ENCODE assay signal across 8 cellular contexts in the genomic region with DNA sequence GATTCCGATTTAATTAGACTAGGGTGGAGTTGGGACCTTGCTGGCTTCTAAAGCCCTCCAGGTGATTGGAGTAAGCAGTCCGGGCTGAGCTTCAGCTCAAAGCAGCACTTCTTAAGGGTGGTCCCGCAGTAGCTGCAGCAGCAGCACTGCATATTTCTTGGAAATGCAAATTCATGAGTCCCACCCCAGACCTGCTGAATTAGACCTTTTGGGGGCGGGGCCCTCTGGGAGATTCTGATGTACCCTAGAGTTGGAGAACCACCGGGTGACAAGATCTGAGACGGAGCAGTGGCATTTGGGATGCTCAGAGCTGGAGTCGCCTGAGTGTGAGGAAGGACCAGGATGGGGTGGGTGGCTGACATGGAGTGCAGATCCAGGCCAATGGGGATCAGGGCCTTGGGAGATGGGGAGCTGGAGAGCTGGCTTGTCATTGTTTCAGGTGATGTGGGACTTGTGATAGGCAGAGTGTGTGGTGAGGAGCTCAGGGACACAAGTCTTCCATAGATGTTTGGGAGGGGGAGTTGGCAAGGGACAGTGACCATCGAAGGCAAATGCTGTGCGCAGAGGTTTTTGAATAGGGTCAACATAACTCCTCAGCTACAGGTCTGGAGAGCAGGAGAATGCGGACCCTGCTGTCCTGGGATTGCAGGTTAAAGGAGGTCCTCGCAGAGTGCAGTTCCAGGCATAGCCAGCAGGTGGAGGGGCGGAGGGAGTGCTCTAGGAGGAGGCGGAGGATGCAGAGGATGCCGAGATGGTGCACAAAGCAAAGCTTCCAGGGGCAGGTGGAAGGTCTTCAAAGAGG.
DNase-seq lines count a peak whose midpoint lies in the region; ATAC-seq and TF ChIP-seq lines count a peak whose summit lies in the region.

No MANE protein-coding gene starts in this region.

- no peaks in the 10 kb centered on the region for H3K9me3 Mint-ChIP-seq in activated CD8-positive, alpha-beta T cell treated with anti-CD3 and anti-CD28 coated beads for 36 hours
- H3K9me3 Mint-ChIP-seq in naive thymus-derived CD8-positive, alpha-beta T cell = peaks cover 0 to 7% (median 0%) of the 10 kb centered on the region in 9 donors

- H3K4me1 Mint-ChIP-seq in activated CD8-positive, alpha-beta T cell treated with anti-CD3 and anti-CD28 coated beads for 36 hours (ENCODE audit: low read depth) = no peaks in the 10 kb centered on the region
- H3K4me1 Mint-ChIP-seq in naive thymus-derived CD8-positive, alpha-beta T cell = no peaks in the 10 kb centered on the region

- H3K9me3 ChIP-seq in testis = no peaks in the 10 kb centered on the region

- H3K27me3 ChIP-seq in testis = no peaks in the 10 kb centered on the region

- no peak overlapping the region for H3K4me3 Mint-ChIP-seq in activated CD8-positive, alpha-beta T cell treated with anti-CD3 and anti-CD28 coated beads for 36 hours
- no peak overlapping the region for H3K4me3 Mint-ChIP-seq in naive thymus-derived CD8-positive, alpha-beta T cell

- WGBS in testis, 2 donors = 53 to 54% methylated on average over 13 to 14 of the region's 14 CpGs

- peaks cover 5% of the 10 kb centered on the region for H3K27me3 Mint-ChIP-seq in activated CD8-positive, alpha-beta T cell treated with anti-CD3 and anti-CD28 coated beads for 36 hours
- peaks cover 5 to 29% (median 12%) of the 10 kb centered on the region in 5 donors for H3K27me3 Mint-ChIP-seq in naive thymus-derived CD8-positive, alpha-beta T cell

- H3K4me3 ChIP-seq in testis = no peak overlapping the region

- intact Hi-C loops in activated CD8-positive, alpha-beta T cell treated with anti-CD3 and anti-CD28 coated beads for 36 hours (cut with micrococcal nuclease) = no loop called here
- intact Hi-C loops in testis (cut with DNase I; ENCODE audit: low total_unique reads) = no loop called here

- no peak overlapping the region for H3K27ac ChIP-seq in testis

- DNase-seq in NCI-H2227 (lab: John Stamatoyannopoulos, UW; ENCODE audit: unreplicated experiment) (peak; percentile 48), NCI-H2227 treated with DMSO at 0.1 percent for 48 hours (lab: John Stamatoyannopoulos, UW) (no peak), NCI-H2196 treated with DMSO at 0.1 percent for 48 hours (lab: John Stamatoyannopoulos, UW; ENCODE audit: unreplicated experiment) (peak; percentile 26), erythroblast (lab: John Stamatoyannopoulos, UW) (peak; percentile 51 to 75), testis (peak; percentile 78)
- DNase-seq in activated CD8-positive, alpha-beta T cell treated with anti-CD3 and anti-CD28 coated beads for 36 hours = peak; percentile 68
- peak in 9 of 10 donors; percentile 7 to 69 (median 36) for DNase-seq in naive thymus-derived CD8-positive, alpha-beta T cell

- TF ChIP-seq CTCF in activated CD8-positive, alpha-beta T cell treated with anti-CD3 and anti-CD28 coated beads for 36 hours (IDR thresholded peaks at IDR 0.05) = peak; percentile 67
- peak; percentile 69 to 80 (median 69) for TF ChIP-seq CTCF in testis (IDR thresholded peaks at IDR 0.05)

- CTCF ChIA-PET in activated CD8-positive, alpha-beta T cell treated with anti-CD3 and anti-CD28 coated beads for 36 hours (lab: Charles Lee) = interaction anchor here (0.6 to 2.8 kb wide), 5 partner anchors 9 to 510 kb away, joined by 3 to 15 read pairs (median 3); no protein-coding TSS in a partner anchor

- POLR2A ChIA-PET in activated CD8-positive, alpha-beta T cell treated with anti-CD3 and anti-CD28 coated beads for 36 hours (lab: Charles Lee) = no interaction called here
- POLR2A ChIA-PET in naive thymus-derived CD8-positive, alpha-beta T cell (lab: Charles Lee) = no interaction called here

- no peaks in the 10 kb centered on the region for H3K4me1 ChIP-seq in testis

- no peaks in the 10 kb centered on the region for H3K36me3 Mint-ChIP-seq in activated CD8-positive, alpha-beta T cell treated with anti-CD3 and anti-CD28 coated beads for 36 hours (ENCODE audit: low read depth)
- no peaks in the 10 kb centered on the region for H3K36me3 Mint-ChIP-seq in naive thymus-derived CD8-positive, alpha-beta T cell

- no peak for TF ChIP-seq POLR2A in erythroblast (IDR thresholded peaks at IDR 0.05; ENCODE audit: low read length)
- TF ChIP-seq POLR2A in testis (IDR thresholded peaks at IDR 0.05) = no peak

- no peaks in the 10 kb centered on the region for H3K36me3 ChIP-seq in testis (ENCODE audit: low read depth, missing control alignments)

- peak; percentile 83 for ATAC-seq in HG02642 (IDR thresholded peaks at IDR 0.05; ENCODE audit: poor library complexity, unreplicated experiment)
- peak; percentile 88 for ATAC-seq in activated CD8-positive, alpha-beta T cell treated with anti-CD3 and anti-CD28 coated beads for 36 hours
- peak in 1 of 2 donors; percentile 27 for ATAC-seq in naive thymus-derived CD8-positive, alpha-beta T cell

- no peak overlapping the region for H3K27ac Mint-ChIP-seq in activated CD8-positive, alpha-beta T cell treated with anti-CD3 and anti-CD28 coated beads for 36 hours
- H3K27ac Mint-ChIP-seq in naive thymus-derived CD8-positive, alpha-beta T cell = no peak overlapping the region
